Comparison of ENCODE assay signal across 16 cellular contexts in the genomic region with DNA sequence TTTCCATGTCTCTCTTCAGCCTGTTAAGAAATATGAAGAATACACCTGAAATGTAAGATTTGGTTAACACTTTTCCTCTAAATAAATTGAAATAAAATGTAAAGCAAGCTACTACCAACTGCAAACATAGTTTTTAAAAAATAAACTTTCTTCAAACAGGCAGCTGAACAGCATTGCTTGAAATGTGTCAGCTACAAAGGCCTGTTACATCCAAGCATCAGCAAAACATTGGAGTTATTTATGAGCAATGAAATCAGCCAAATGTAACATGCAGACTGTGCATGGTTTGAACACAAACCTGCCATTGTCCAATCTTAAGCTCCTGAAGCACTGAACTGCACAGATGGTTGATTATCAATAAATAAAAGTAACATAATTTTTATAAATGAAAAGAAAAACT.
A peak's percentile ranks its signal among the peaks of the same experiment; 100 is the strongest.
DNase-seq lines count a peak whose midpoint lies in the region; ATAC-seq, FAIRE-seq and TF ChIP-seq lines count a peak whose summit lies in the region.
"Had no signal": no experiment of that assay in that cellular context is flagged by ENCODE, and none has a peak within 500 bp of the region (broad histone marks: within the 10 kb centered on the region; RNA-seq: fewer than 3 reads in every experiment).

No MANE protein-coding gene starts in this region.

- ATAC-seq in GM18517 (IDR thresholded peaks at IDR 0.05; ENCODE audit: unreplicated experiment) = no peak
- ATAC-seq: GM12878 had no signal

- intact Hi-C loops in dorsolateral prefrontal cortex (cut with DNase I) = loop anchor here in 1 of 2 donors (5.0 to 10.0 kb wide), 2 partner anchors 37 to 46 kb away; no protein-coding TSS in a partner anchor

- H3K27me3 ChIP-seq in dorsolateral prefrontal cortex = no peaks in the 10 kb centered on the region
- H3K27me3 ChIP-seq: BE2C had no signal

- TF ChIP-seq CTCF in D721Med (IDR thresholded peaks at IDR 0.05; ENCODE audit: insufficient read depth, missing control alignments) (no peak), dorsolateral prefrontal cortex (IDR thresholded peaks at IDR 0.05 in 54 of 56, conservative IDR thresholded peaks at IDR 0.05 in 2 of 56; ENCODE audit: low read depth in 1 of 56, partially characterized antibody in 56 of 56) (peak in 2 of 56 donors; percentile 8 to 12)

- peak overlapping the region in 55 of 59 donors; percentile 3 to 67 (median 39) for H3K4me3 ChIP-seq in dorsolateral prefrontal cortex
- H3K4me3 ChIP-seq: GM12878, GM23248, HAP-1 had no signal

- FAIRE-seq in D721Med (lab: Jason Lieb, UNC) = peak; percentile 32
- FAIRE-seq: GM12878 had no signal

- no peak for DNase-seq in D721Med (ENCODE audit: insufficient read length, low spot score)
- DNase-seq in dorsolateral prefrontal cortex = no peak
- DNase-seq in midbrain (lab: John Stamatoyannopoulos, UW) = peak; percentile 44
- no peak for DNase-seq in substantia nigra (lab: John Stamatoyannopoulos, UW)
- DNase-seq in activated CD4-positive, CD25-positive, alpha-beta regulatory T cell treated with anti-CD3 and anti-CD28 coated beads, Interleukin-2, amount 50 U/mL, for 72 hours = no peak
- no peak for DNase-seq in DMS79 treated with DMSO at 0.1 percent for 48 hours (lab: John Stamatoyannopoulos, UW)
- DNase-seq: BE2C; C1 segment of cervical spinal cord; CD8-positive, alpha-beta memory T cell; COR-L47; DMS79; GM23248 had no signal

- H3K27ac ChIP-seq in dorsolateral prefrontal cortex (peak overlapping the region in 58 of 59 donors; percentile 4 to 88 (median 66)), substantia nigra (ENCODE audit: low read depth, low read length, poor library complexity, severe bottlenecking) (peak overlapping the region; percentile 52)
- H3K27ac ChIP-seq: GM23248, HL-60 had no signal
